In the genomic region with DNA sequence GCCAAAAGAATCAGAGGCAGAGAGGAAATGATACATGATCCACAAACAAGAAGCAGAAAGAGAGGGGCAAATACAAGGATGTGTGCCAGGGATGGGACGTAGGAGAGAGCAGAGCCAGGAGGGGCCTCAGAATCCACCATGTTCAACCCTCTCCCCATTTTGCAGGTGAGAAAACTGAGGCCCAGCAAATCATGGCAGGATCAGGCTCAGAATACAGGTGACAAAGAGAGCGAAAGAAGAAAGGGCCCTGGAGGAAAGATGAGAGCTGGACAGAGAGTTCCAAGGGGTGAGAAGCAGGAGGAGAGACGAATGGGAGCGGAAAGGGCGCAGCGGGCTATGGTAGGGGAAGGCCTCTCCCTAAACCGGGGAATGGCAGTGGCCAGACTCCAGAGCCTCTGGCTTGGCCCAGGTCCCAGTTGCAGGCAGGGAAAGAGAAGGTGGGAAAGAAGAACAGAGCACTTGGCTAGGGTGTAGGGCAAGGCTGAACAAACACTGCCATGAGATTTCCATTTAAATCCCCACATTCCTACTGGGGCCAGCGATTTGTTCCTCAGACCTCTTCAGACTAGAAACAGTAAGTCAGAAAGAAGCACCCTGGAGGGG, we compare ENCODE assay signal across 20 cellular contexts. TPM values are rescaled to one million over a fixed set of nuclear protein-coding genes. Genes with fewer than 3 reads are reported as not detected.
A peak's percentile ranks its signal among the peaks of the same experiment; 100 is the strongest.
DNase-seq lines count a peak whose midpoint lies in the region; ATAC-seq, FAIRE-seq and TF ChIP-seq lines count a peak whose summit lies in the region.
"Had no signal": no experiment of that assay in that cellular context is flagged by ENCODE, and none has a peak within 500 bp of the region (broad histone marks: within the 10 kb centered on the region; RNA-seq: fewer than 3 reads in every experiment).

No MANE protein-coding gene starts in this region.

- H2AFZ ChIP-seq in endothelial cell of umbilical vein (ENCODE audit: low read depth, low read length) = no peak overlapping the region

- H4K5ac ChIP-seq in mesendoderm (ENCODE audit: low read length) = no peak overlapping the region

- intact Hi-C loops in Right ventricle myocardium superior (cut with DNase I) (loop anchor here (5.0 kb wide), 1 partner anchor 179 kb away; no protein-coding TSS in a partner anchor), left ventricle myocardium inferior (cut with micrococcal nuclease) (no loop called here), endothelial cell of umbilical vein (cut with micrococcal nuclease) (no loop called here), gastrocnemius medialis (cut with DNase I; ENCODE audit: low total_unique reads) (no loop called here)
- intact Hi-C loops in CD4-positive, alpha-beta memory T cell (cut with micrococcal nuclease) = no loop called here

- CTCF ChIA-PET in endothelial cell of umbilical vein (lab: Charles Lee) = interaction anchor here (0.6 to 5.1 kb wide), 3 partner anchors 60 to 180 kb away, joined by 3 to 287 read pairs (median 88); no protein-coding TSS in a partner anchor
- CTCF ChIA-PET in CD4-positive, alpha-beta memory T cell (lab: Charles Lee; ENCODE audit: partially characterized antibody) = interaction anchor here (8.2 kb wide), 1 partner anchor 63 kb away, joined by 166 read pairs; no protein-coding TSS in a partner anchor

- ATAC-seq in Right ventricle myocardium superior (ENCODE audit: poor library complexity) (peak; percentile 69), HG02623 (IDR thresholded peaks at IDR 0.05; ENCODE audit: unreplicated experiment) (no peak), gastrocnemius medialis (no peak)

- H3K4ac ChIP-seq in mesendoderm (ENCODE audit: low read depth, low read length) = no peak overlapping the region

- peaks cover 28% of the 10 kb centered on the region for H3K4me1 ChIP-seq in left ventricle myocardium inferior
- peaks cover 5% of the 10 kb centered on the region for H3K4me1 ChIP-seq in endothelial cell of umbilical vein (ENCODE audit: control insufficient read depth, extremely low read depth, insufficient read depth, low read length)
- peaks cover 22% of the 10 kb centered on the region for H3K4me1 ChIP-seq in mesendoderm (ENCODE audit: control insufficient read depth, low read depth, low read length)
- no peaks in the 10 kb centered on the region for H3K4me1 ChIP-seq in gastrocnemius medialis
- H3K4me1 ChIP-seq in CD4-positive, alpha-beta memory T cell (ENCODE audit: insufficient read depth, low read length) = no peaks in the 10 kb centered on the region
- H3K4me1 ChIP-seq: Peyer's patch, SJSA1 had no signal

- dilution Hi-C loops in endothelial cell of umbilical vein (cut with MboI; ENCODE audit: extremely low pct_ligation_motif_present, low sequenced_read_pairs) = no loop called here

- no peak overlapping the region for H3K23ac ChIP-seq in mesendoderm (ENCODE audit: low read length)

- H3K9me1 ChIP-seq in endothelial cell of umbilical vein (replicated peaks; ENCODE audit: control insufficient read depth, extremely low read depth, insufficient read depth, low read length) = no peaks in the 10 kb centered on the region

- H3K27ac Mint-ChIP-seq in CD4-positive, alpha-beta memory T cell = peak overlapping the region in 1 of 7 donors; percentile 14

- H3K36me3 Mint-ChIP-seq in CD4-positive, alpha-beta memory T cell = no peaks in the 10 kb centered on the region

- H2BK120ac ChIP-seq in mesendoderm (ENCODE audit: low read depth, low read length) = no peak overlapping the region

- H3K36me3 ChIP-seq in left ventricle myocardium inferior (no peaks in the 10 kb centered on the region), endothelial cell of umbilical vein (ENCODE audit: control insufficient read depth in 2 of 2, extremely low read depth in 1 of 2, insufficient read depth in 2 of 2, low read length in 2 of 2) (no peaks in the 10 kb centered on the region), mesendoderm (ENCODE audit: control insufficient read depth, insufficient read depth, low read length) (no peaks in the 10 kb centered on the region), gastrocnemius medialis (no peaks in the 10 kb centered on the region)
- no peaks in the 10 kb centered on the region for H3K36me3 ChIP-seq in CD4-positive, alpha-beta memory T cell (ENCODE audit: insufficient read depth, low read length)
- H3K36me3 ChIP-seq: Peyer's patch, SJSA1 had no signal

- H3K27ac ChIP-seq in left ventricle myocardium inferior (replicated peaks) (no peak overlapping the region), endothelial cell of umbilical vein (ENCODE audit: insufficient read depth, low read depth, low read length) (no peak overlapping the region), mesendoderm (ENCODE audit: low read depth, low read length) (no peak overlapping the region), gastrocnemius medialis (no peak overlapping the region)
- no peak overlapping the region for H3K27ac ChIP-seq in CD4-positive, alpha-beta memory T cell (ENCODE audit: low read depth, low read length)
- H3K27ac ChIP-seq: C4-2B, HL-60, Peyer's patch, SJSA1 had no signal

- peaks cover 5% of the 10 kb centered on the region in 2 donors for H3K27me3 Mint-ChIP-seq in CD4-positive, alpha-beta memory T cell

- H3K4me2 ChIP-seq in endothelial cell of umbilical vein (ENCODE audit: insufficient read depth, low read length) (no peak overlapping the region), mesendoderm (ENCODE audit: low read length) (no peak overlapping the region)

- H3K9ac ChIP-seq in endothelial cell of umbilical vein (replicated peaks; ENCODE audit: extremely low read depth, insufficient read depth, low read length) (no peak overlapping the region), mesendoderm (ENCODE audit: low read length) (no peak overlapping the region)

- H2BK15ac ChIP-seq in mesendoderm (replicated peaks; ENCODE audit: low read depth) = no peak overlapping the region

- H3K27me3 ChIP-seq in left ventricle myocardium inferior (ENCODE audit: low read depth) (no peaks in the 10 kb centered on the region), endothelial cell of umbilical vein (ENCODE audit: control insufficient read depth in 2 of 2, insufficient read depth in 2 of 2, low read length in 2 of 2) (peaks cover 0 to 6% of the 10 kb centered on the region in 2 experiments), mesendoderm (ENCODE audit: insufficient read depth, low read length, poor library complexity) (no peaks in the 10 kb centered on the region), gastrocnemius medialis (no peaks in the 10 kb centered on the region)
- no peaks in the 10 kb centered on the region for H3K27me3 ChIP-seq in CD4-positive, alpha-beta memory T cell (ENCODE audit: insufficient read depth, low read length)
- H3K27me3 ChIP-seq: Peyer's patch, SJSA1 had no signal

- H3K4me3 Mint-ChIP-seq in CD4-positive, alpha-beta memory T cell = no peak overlapping the region

- no peak for FAIRE-seq in endothelial cell of umbilical vein (lab: Jason Lieb, UNC)

- no TSS peak for BruUV-seq in endothelial cell of umbilical vein (replicated peaks; lab: Mats Ljungman, UMichigan)

- no peaks in the 10 kb centered on the region for H3K9me3 ChIP-seq in left ventricle myocardium inferior (replicated peaks)
- H3K9me3 ChIP-seq in endothelial cell of umbilical vein (replicated peaks; ENCODE audit: control insufficient read depth, insufficient read depth, low read length) = no peaks in the 10 kb centered on the region
- no peaks in the 10 kb centered on the region for H3K9me3 ChIP-seq in gastrocnemius medialis
- H3K9me3 ChIP-seq in CD4-positive, alpha-beta memory T cell (ENCODE audit: control insufficient read depth in 1 of 2, low read length in 2 of 2) = no peaks in the 10 kb centered on the region
- H3K9me3 ChIP-seq: Peyer's patch, SJSA1 had no signal

- H3K79me1 ChIP-seq in mesendoderm (ENCODE audit: low read length) = no peaks in the 10 kb centered on the region

- TF ChIP-seq CTCF in left ventricle myocardium inferior (IDR thresholded peaks at IDR 0.05; ENCODE audit: borderline replicate concordance) (no peak), endothelial cell of umbilical vein (IDR thresholded peaks at IDR 0.05; ENCODE audit: extremely low read depth in 1 of 2, insufficient read depth in 1 of 2, low read depth in 1 of 2, low read length in 2 of 2) (no peak), gastrocnemius medialis (IDR thresholded peaks at IDR 0.05 in 4 of 5, conservative IDR thresholded peaks at IDR 0.05 in 1 of 5) (no peak)

- no peaks in the 10 kb centered on the region for H4K20me1 ChIP-seq in endothelial cell of umbilical vein (replicated peaks; ENCODE audit: control insufficient read depth, extremely low read depth, insufficient read depth, low read length)

- TF ChIP-seq POLR2A in endothelial cell of umbilical vein (IDR thresholded peaks at IDR 0.05; ENCODE audit: low read depth, low read length) (no peak), gastrocnemius medialis (IDR thresholded peaks at IDR 0.05) (no peak)

- peak overlapping the region; percentile 53 for H3K56ac ChIP-seq in mesendoderm (ENCODE audit: low read length)

- H2AK5ac ChIP-seq in mesendoderm (ENCODE audit: low read length) = peak overlapping the region; percentile 48

- DNase-seq in Right ventricle myocardium superior (peak; percentile 60), left ventricle myocardium inferior (no peak), endothelial cell of umbilical vein (ENCODE audit: low read depth, low spot score) (peak; percentile 22), mesendoderm (no peak), gastrocnemius medialis (no peak)
- DNase-seq in CD4-positive, alpha-beta memory T cell = no peak
- DNase-seq: DMS53, GDM1, H7, KG1, NCI-H1105, NCI-H146, NCI-H2029 treated with DMSO at 0.1 percent for 48 hours, NCI-H345, NCI-H774, Peyer's patch had no signal

- H2BK5ac ChIP-seq in mesendoderm (ENCODE audit: low read length) = no peak overlapping the region

- no peak overlapping the region for H3K18ac ChIP-seq in mesendoderm (ENCODE audit: low read length)

- no peak overlapping the region for H3K4me3 ChIP-seq in left ventricle myocardium inferior
- no peak overlapping the region for H3K4me3 ChIP-seq in endothelial cell of umbilical vein (replicated peaks in 1 of 3; ENCODE audit: insufficient read depth in 1 of 3, low read depth in 1 of 3, low read length in 3 of 3)
- H3K4me3 ChIP-seq in mesendoderm (ENCODE audit: low read length) = no peak overlapping the region
- no peak overlapping the region for H3K4me3 ChIP-seq in gastrocnemius medialis
- no peak overlapping the region for H3K4me3 ChIP-seq in CD4-positive, alpha-beta memory T cell (ENCODE audit: low read length in 2 of 2)
- H3K4me3 ChIP-seq: Peyer's patch, SJSA1 had no signal

- H3K4me1 Mint-ChIP-seq in CD4-positive, alpha-beta memory T cell = no peaks in the 10 kb centered on the region

- no peaks in the 10 kb centered on the region for H3K79me2 ChIP-seq in endothelial cell of umbilical vein (ENCODE audit: control insufficient read depth, insufficient read depth, low read length)
- no peaks in the 10 kb centered on the region for H3K79me2 ChIP-seq in mesendoderm (ENCODE audit: control insufficient read depth, insufficient read depth, low read length)

- H3K9me3 Mint-ChIP-seq in CD4-positive, alpha-beta memory T cell = no peaks in the 10 kb centered on the region

- POLR2A ChIA-PET in endothelial cell of umbilical vein (lab: Charles Lee) = no interaction called here
- POLR2A ChIA-PET in CD4-positive, alpha-beta memory T cell (lab: Charles Lee; ENCODE audit: partially characterized antibody) = no interaction called here

- in situ Hi-C loops in gastrocnemius medialis (cut with MboI; ENCODE audit: low sequenced_read_pairs in 4 of 4) = loop anchor here in 2 of 4 donors (5.0 to 25.0 kb wide), 3 partner anchors 56 to 174 kb away; no protein-coding TSS in a partner anchor

- no peak overlapping the region for H4K8ac ChIP-seq in mesendoderm (ENCODE audit: low read depth, low read length)

- WGBS in mesendoderm (ENCODE audit: extremely low coverage, insufficient coverage, low lambda C conversion rate) = no CpG with 5 or more reads among the region's 8 CpGs

RNA-seq across cellular contexts. Expression of gene TSKU, which starts 44.4 kb away (rescaled TPM):
- total RNA-seq in Right ventricle myocardium superior = 17.2 TPM
- total RNA-seq in left ventricle myocardium inferior = 12.1 TPM
- total RNA-seq in endothelial cell of umbilical vein = 16.2 and 22.5 TPM in 2 replicates
- polyA plus RNA-seq in endothelial cell of umbilical vein = 21.2 and 30.2 TPM in 2 replicates
- 13.4 and 16.3 TPM in 2 replicates for polyA plus RNA-seq in endothelial cell of umbilical vein (2011; cell fraction: cytosol; rRNA removed)
- polyA plus RNA-seq in endothelial cell of umbilical vein (2011; cell fraction: nucleus; rRNA removed) = 5.6 and 7.1 TPM in 2 replicates
- 15.4 and 22.7 TPM in 2 replicates for polyA plus RNA-seq in endothelial cell of umbilical vein (2012)
- polyA minus RNA-seq in endothelial cell of umbilical vein = 16.8 and 20.0 TPM in 2 replicates
- polyA minus RNA-seq in endothelial cell of umbilical vein (2011; cell fraction: cytosol; rRNA and poly(A)+ RNA removed) = 38.3 TPM
- polyA minus RNA-seq in endothelial cell of umbilical vein (2011; cell fraction: nucleus; rRNA and poly(A)+ RNA removed) = 5.4 and 6.7 TPM in 2 replicates
- 62.6 TPM for polyA plus RNA-seq in mesendoderm (2013, experiment 1 of 2)
- 61.3 TPM for polyA plus RNA-seq in mesendoderm (2013, experiment 2 of 2)
- total RNA-seq in gastrocnemius medialis = 10 to 100 TPM; 10.2 to 23.9 (median 15.8) TPM
- not detected for total RNA-seq in CD4-positive, alpha-beta memory T cell
- polyA plus RNA-seq in CD4-positive, alpha-beta memory T cell = under 1 TPM in 1 of 2 donors, not detected in 1; 0.13 TPM

Comparison
In these comparisons a context has a peak if more than half of its experiments do, and no peak if none do; other contexts are left out.
1. DNase-seq: peak in Right ventricle myocardium superior (single experiment) and endothelial cell of umbilical vein (single experiment); none in left ventricle myocardium inferior (single experiment), mesendoderm (single experiment), gastrocnemius medialis (0 of 2) and CD4-positive, alpha-beta memory T cell (0 of 5).
2. RNA of gene TSKU, which starts 44.4 kb away (total RNA-seq): 10.2 to 23.9 TPM in gastrocnemius medialis, 17.2 TPM in Right ventricle myocardium superior (single experiment), 16.2 to 22.5 TPM in endothelial cell of umbilical vein and 12.1 TPM in left ventricle myocardium inferior (single experiment); not detected in CD4-positive, alpha-beta memory T cell; every median in the first group is over 10 times any median in the second.